In the genomic region with DNA sequence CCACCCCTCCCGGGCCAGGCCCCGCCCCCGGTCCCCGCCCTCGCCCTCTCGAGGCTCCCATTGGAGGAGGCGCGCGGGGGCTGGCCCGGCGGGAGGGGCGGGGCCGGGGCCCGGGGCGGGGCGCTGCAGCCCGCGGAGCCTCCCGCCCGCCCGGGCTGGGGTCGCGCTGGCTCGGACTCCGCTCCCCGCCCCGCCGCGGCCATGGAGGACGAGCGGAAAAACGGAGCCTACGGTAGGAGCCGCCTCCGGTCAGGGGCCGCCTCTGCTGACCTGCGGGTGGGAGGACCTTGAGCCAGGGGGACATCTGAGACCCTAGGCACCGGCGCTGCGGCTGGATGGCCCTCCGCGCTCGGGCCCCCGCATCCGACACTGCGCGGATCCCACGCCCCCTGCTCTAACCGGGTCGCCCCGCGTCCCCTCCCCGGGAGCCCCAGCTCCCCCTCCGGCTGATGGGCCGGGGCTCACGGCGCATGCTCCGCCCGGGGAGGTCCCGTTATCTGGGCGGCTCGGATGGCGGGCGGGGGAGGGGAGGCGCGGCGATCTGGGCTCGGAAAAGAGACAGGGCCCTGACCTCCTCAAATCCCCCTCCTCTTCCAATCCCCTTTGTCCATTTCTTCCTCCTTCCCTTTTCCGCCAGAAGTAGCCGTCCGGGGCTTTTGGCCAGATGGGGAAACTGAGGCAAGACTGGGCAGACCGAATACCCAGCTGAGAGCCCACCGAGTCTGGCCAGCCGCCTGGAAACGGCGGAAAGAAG, we compare ENCODE assay signal across 8 cellular contexts. TPM values are rescaled to one million over a fixed set of nuclear protein-coding genes. Genes with fewer than 3 reads are reported as not detected.
A peak's percentile ranks its signal among the peaks of the same experiment; 100 is the strongest.
DNase-seq lines count a peak whose midpoint lies in the region; ATAC-seq, FAIRE-seq and TF ChIP-seq lines count a peak whose summit lies in the region.

No MANE protein-coding gene starts in this region.

- H3K9ac ChIP-seq in kidney (ENCODE audit: low read length in 2 of 2): peak overlapping the region; percentile 54 to 69

- peaks cover 0 to 5% of the 10 kb centered on the region in 2 donors for H3K4me1 ChIP-seq in kidney (ENCODE audit: control insufficient read depth in 1 of 2, insufficient read depth in 1 of 2, low read depth in 1 of 2, low read length in 2 of 2)

- H3K27ac ChIP-seq in kidney (ENCODE audit: low read depth in 2 of 2, low read length in 2 of 2): peak overlapping the region; percentile 89 to 94

- no peaks in the 10 kb centered on the region for H3K36me3 ChIP-seq in kidney (ENCODE audit: control insufficient read depth in 1 of 2, insufficient read depth in 2 of 2, low read length in 2 of 2)

- peak overlapping the region; percentile 86 for H3K4me3 ChIP-seq in GM12864 (ENCODE audit: low read depth, low read length)
- peak overlapping the region; percentile 64 to 74 for H3K4me3 ChIP-seq in kidney (ENCODE audit: low read length in 2 of 2)

- H3K9me3 ChIP-seq in kidney (ENCODE audit: control insufficient read depth in 1 of 2, low read length in 2 of 2): no peaks in the 10 kb centered on the region

- peak; percentile 73 for ATAC-seq in HG02678 (IDR thresholded peaks at IDR 0.05; ENCODE audit: unreplicated experiment)
- peak; percentile 80 for ATAC-seq in activated CD4-positive, CD25-positive, alpha-beta regulatory T cell treated with anti-CD3 and anti-CD28 coated beads, Interleukin-2, amount 50 U/mL, for 24 hours
- ATAC-seq in HG03378 (IDR thresholded peaks at IDR 0.05; ENCODE audit: unreplicated experiment): no peak

- intact Hi-C loops in kidney (cut with DNase I): no loop called here

- DNase-seq in GM12864 (ENCODE audit: low read depth) (no peak), NCI-H2171 (lab: John Stamatoyannopoulos, UW) (peak; percentile 68), kidney (peak; percentile 93)
- DNase-seq in central memory CD4-positive, alpha-beta T cell: peak; percentile 75
- peak; percentile 83 to 93 for DNase-seq in stimulated activated CD4-positive, alpha-beta T cell treated with anti-CD3 and anti-CD28 coated beads, Interleukin-15, amount 100 ng/mL, for 1 hour (ENCODE audit: low read depth in 1 of 2, low spot score in 1 of 2)

- FAIRE-seq in kidney (lab: Jason Lieb, UNC): no peak

- TF ChIP-seq CTCF in GM12864 (IDR thresholded peaks at IDR 0.05; ENCODE audit: low read depth, low read length, missing control alignments) (no peak), kidney (IDR thresholded peaks at IDR 0.05; ENCODE audit: borderline replicate concordance, extremely low read depth, insufficient read depth) (no peak)

RNA-seq across cellular contexts. Expression of a gene that starts 15.4 kb away (rescaled TPM):
- 74.1 TPM for total RNA-seq in kidney
- polyA plus RNA-seq in kidney (ENCODE audit: insufficient read depth, low read depth, low replicate concordance): 232 TPM

RNA-seq across cellular contexts. Expression of a gene that starts 22.8 kb away (rescaled TPM):
- total RNA-seq in kidney: 345 TPM
- 150 TPM for polyA plus RNA-seq in kidney (ENCODE audit: insufficient read depth, low read depth, low replicate concordance)

RNA-seq across cellular contexts. Expression of a gene that starts 33.7 kb away (rescaled TPM):
- 8.8 TPM for total RNA-seq in kidney
- polyA plus RNA-seq in kidney (ENCODE audit: insufficient read depth, low read depth, low replicate concordance): 14.7 TPM

RNA-seq across cellular contexts. Expression of a gene that starts 36.7 kb away (rescaled TPM):
- 29.4 TPM for total RNA-seq in kidney
- polyA plus RNA-seq in kidney (ENCODE audit: insufficient read depth, low read depth, low replicate concordance): 13.9 TPM

RNA-seq across cellular contexts. Expression of a gene that starts 51.6 kb away (rescaled TPM):
- total RNA-seq in kidney: 206 TPM
- polyA plus RNA-seq in kidney (ENCODE audit: insufficient read depth, low read depth, low replicate concordance): 58.3 TPM
